26 cellular contexts compared by ENCODE assay signal in genomic region chr11:30174265-30175022, GRCh38. TPM values are rescaled to one million over a fixed set of nuclear protein-coding genes. Genes with fewer than 3 reads are reported as not detected.
"Had no signal": no experiment of that assay in that cellular context is flagged by ENCODE, and none has a peak within 500 bp of the region (broad histone marks: within the 10 kb centered on the region; RNA-seq: fewer than 3 reads in every experiment).

No MANE protein-coding gene starts in this region.

- DNase-seq: activated CD4-positive, alpha-beta memory T cell treated with anti-CD3 and anti-CD28 coated beads, Interleukin-2, amount 10 ng/mL, durations not matched to agents 7 days and 5 days; activated CD4-positive, alpha-beta T cell treated with anti-CD3 and anti-CD28 coated beads, Interleukin-2, amount 10 ng/mL, durations not matched to agents 24 days and 14 days; activated effector memory CD4-positive, alpha-beta T cell treated with anti-CD3 and anti-CD28 coated beads, Interleukin-2, amount 50 U/mL, for 16 hours; activated naive CD4-positive, alpha-beta T cell treated with anti-CD3 and anti-CD28 coated beads, Interleukin-2, amount 10 ng/mL, durations not matched to agents 7 days and 5 days; effector memory CD4-positive, alpha-beta T cell; lower lobe of right lung; naive B cell; occipital lobe; retina; stimulated activated CD4-positive, alpha-beta T cell treated with anti-CD3 and anti-CD28 coated beads, Interleukin-12 subunit alpha, Interleukin-12 subunit beta, amount 100 ng/mL, for 4 hours; stimulated activated CD4-positive, alpha-beta T cell treated with anti-CD3 and anti-CD28 coated beads, Interleukin-4, amount 100 ng/mL, for 4 hours; stimulated activated naive CD8-positive, alpha-beta T cell treated with anti-CD3 and anti-CD28 coated beads, Interleukin-15, amount 100 ng/mL, for 72 hours; testis; trophoblast cell; uterus had no signal

- H3K4me3 ChIP-seq: lower lobe of right lung, testis, uterus had no signal

- ATAC-seq: activated CD4-positive, CD25-positive, alpha-beta regulatory T cell treated with anti-CD3 and anti-CD28 coated beads, Interleukin-2, amount 50 U/mL, for 24 hours; esophagus mucosa; lower lobe of right lung; stimulated activated naive CD8-positive, alpha-beta T cell treated with anti-CD3 and anti-CD28 coated beads, Interleukin-15, amount 100 ng/mL, for 72 hours had no signal

- H3K9me3 ChIP-seq: lower lobe of right lung, testis, uterus had no signal

- H3K4me1 ChIP-seq: uterus had no signal

- H3K27ac ChIP-seq: lower lobe of right lung, uterus, VCaP had no signal

- H3K27me3 ChIP-seq: testis, uterus had no signal

- H3K36me3 ChIP-seq: lower lobe of right lung, uterus had no signal

RNA-seq across cellular contexts. Expression of gene FSHB, which starts 56.4 kb away (rescaled TPM):
- total RNA-seq: activated CD4-positive, alpha-beta memory T cell treated with anti-CD3 and anti-CD28 coated beads, Interleukin-2, amount 10 ng/mL, durations not matched to agents 7 days and 5 days; activated CD4-positive, alpha-beta T cell treated with anti-CD3 and anti-CD28 coated beads, Interleukin-2, amount 10 ng/mL, durations not matched to agents 24 days and 14 days; dermis microvascular lymphatic vessel endothelial cell; endothelial cell of umbilical vein; esophagus mucosa; frontal cortex; lower lobe of right lung; mesenteric fat pad; mucosa of gallbladder; neural crest cell; occipital lobe; progenitor cell of endocrine pancreas; skeletal muscle tissue; testis; uterus had no signal
- polyA plus RNA-seq: endothelial cell of umbilical vein had no signal
